ENCODE assay signal across 1 cellular context in the genomic region with DNA sequence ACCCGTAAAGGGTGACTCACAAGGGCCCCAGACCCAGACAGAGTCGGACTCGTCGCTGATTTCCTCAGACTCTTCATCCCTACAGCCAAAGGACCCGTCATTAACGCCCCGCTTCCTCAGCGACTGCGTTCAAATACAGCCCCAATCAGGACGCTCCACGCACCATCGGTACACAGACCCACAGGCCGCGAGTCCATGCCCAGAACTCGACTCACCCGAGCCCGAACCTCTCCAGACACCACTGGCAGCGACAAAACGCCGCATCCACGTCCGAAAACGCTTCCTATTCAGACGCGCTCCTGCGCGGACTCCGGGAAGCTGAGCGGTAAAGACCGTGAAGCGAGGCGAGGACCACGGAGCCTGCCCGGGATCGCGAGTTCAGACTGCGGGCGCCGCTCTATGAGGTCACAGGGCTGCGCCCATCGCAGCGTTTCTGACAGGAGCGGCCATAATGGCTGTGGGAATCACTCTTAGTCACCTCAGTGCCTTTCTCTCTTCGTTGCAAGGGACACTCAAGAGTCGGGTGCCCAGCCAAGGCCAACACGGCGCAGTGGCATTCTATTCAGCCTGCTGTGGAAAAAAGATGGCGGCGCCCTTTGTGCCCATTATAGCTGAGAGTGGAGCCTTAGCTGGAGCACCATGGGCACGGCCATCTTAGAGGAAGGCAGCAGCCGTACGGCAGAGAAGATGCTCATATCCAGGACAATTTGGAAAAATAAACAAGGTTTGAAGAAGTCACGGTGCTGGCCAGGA.
TF ChIP-seq lines count a peak whose summit lies in the region.

Gene ZNF614 (minus strand): TSS at position 353 of the 753 bp plus-strand sequence. CDS start 2,634 bp downstream, outside the sequence.

TF ChIP-seq in GM12878, 131 proteins besides CTCF, POLR2A, EP300 and RAD21 (continued from another document):
- TF ChIP-seq, protein P1, sequence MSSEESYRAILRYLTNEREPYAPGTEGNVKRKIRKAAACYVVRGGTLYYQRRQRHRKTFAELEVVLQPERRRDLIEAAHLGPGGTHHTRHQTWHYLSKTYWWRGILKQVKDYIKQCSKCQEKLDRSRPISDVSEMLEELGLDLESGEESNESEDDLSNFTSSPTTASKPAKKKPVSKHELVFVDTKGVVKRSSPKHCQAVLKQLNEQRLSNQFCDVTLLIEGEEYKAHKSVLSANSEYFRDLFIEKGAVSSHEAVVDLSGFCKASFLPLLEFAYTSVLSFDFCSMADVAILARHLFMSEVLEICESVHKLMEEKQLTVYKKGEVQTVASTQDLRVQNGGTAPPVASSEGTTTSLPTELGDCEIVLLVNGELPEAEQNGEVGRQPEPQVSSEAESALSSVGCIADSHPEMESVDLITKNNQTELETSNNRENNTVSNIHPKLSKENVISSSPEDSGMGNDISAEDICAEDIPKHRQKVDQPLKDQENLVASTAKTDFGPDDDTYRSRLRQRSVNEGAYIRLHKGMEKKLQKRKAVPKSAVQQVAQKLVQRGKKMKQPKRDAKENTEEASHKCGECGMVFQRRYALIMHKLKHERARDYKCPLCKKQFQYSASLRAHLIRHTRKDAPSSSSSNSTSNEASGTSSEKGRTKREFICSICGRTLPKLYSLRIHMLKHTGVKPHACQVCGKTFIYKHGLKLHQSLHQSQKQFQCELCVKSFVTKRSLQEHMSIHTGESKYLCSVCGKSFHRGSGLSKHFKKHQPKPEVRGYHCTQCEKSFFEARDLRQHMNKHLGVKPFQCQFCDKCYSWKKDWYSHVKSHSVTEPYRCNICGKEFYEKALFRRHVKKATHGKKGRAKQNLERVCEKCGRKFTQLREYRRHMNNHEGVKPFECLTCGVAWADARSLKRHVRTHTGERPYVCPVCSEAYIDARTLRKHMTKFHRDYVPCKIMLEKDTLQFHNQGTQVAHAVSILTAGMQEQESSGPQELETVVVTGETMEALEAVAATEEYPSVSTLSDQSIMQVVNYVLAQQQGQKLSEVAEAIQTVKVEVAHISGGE (CRISPR knock-in tag; IDR thresholded peaks at IDR 0.05): no peak
- TF ChIP-seq TARDBP (IDR thresholded peaks at IDR 0.05; ENCODE audit: borderline replicate concordance) (peak; percentile 93), CREM (IDR thresholded peaks at IDR 0.05; ENCODE audit: low read depth) (peak; percentile 100), HSF1 (IDR thresholded peaks at IDR 0.05; ENCODE audit: low read depth, low read length) (no peak; the same call in 1 of the 2 replicates), IKZF1 (conservative IDR thresholded peaks at IDR 0.05) (peak; percentile 99), SMAD1 (IDR thresholded peaks at IDR 0.05; ENCODE audit: low read depth, partially characterized antibody) (peak; percentile 33), POU2F2 (IDR thresholded peaks at IDR 0.05; ENCODE audit: borderline replicate concordance, low read depth, low read length) (peak; percentile 53), MXI1 (IDR thresholded peaks at IDR 0.05; ENCODE audit: low read depth, low read length) (peak; percentile 79), RCOR1 (conservative IDR thresholded peaks at IDR 0.05; ENCODE audit: low read depth, low read length) (peak; percentile 98), BRCA1 (IDR thresholded peaks at IDR 0.05; ENCODE audit: low read depth, low read length) (peak; percentile 75), DPF2 (IDR thresholded peaks at IDR 0.05) (0 out of 2 replicates have a peak, but pooled peaks have one; percentile 15), NRF1 (conservative IDR thresholded peaks at IDR 0.05; ENCODE audit: low read depth, low read length) (0 out of 2 replicates have a peak, but pooled peaks have one; percentile 11), ZNF207 (IDR thresholded peaks at IDR 0.05; ENCODE audit: borderline replicate concordance) (peak; percentile 86; the same call in 1 of the 2 replicates), SMC3 (IDR thresholded peaks at IDR 0.05; ENCODE audit: borderline replicate concordance, low read length) (no peak), GATAD2B (conservative IDR thresholded peaks at IDR 0.05; ENCODE audit: low read depth) (no peak), PKNOX1 (IDR thresholded peaks at IDR 0.05) (peak; percentile 72), FOXK2 (IDR thresholded peaks at IDR 0.05) (no peak), NR2C1 (IDR thresholded peaks at IDR 0.05) (peak; percentile 91), CHD2 (IDR thresholded peaks at IDR 0.05; ENCODE audit: borderline replicate concordance, low read depth, low read length) (peak; percentile 99), JUNB (IDR thresholded peaks at IDR 0.05) (peak; percentile 19; the same call in 1 of the 2 replicates)
- TF ChIP-seq, protein P2, sequence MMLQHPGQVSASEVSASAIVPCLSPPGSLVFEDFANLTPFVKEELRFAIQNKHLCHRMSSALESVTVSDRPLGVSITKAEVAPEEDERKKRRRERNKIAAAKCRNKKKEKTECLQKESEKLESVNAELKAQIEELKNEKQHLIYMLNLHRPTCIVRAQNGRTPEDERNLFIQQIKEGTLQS (IDR thresholded peaks at IDR 0.05; ENCODE audit: borderline replicate concordance, extremely low read depth, low read depth, low read length): peak; percentile 85; the same call in 1 of the 2 replicates
TF ChIP-seq in GM12878: peak in this region for 48.
